21 cellular contexts compared by ENCODE assay signal in genomic region chr16:89119161-89119621, GRCh38. TPM values are rescaled to one million over a fixed set of nuclear protein-coding genes. Genes with fewer than 3 reads are reported as not detected.
DNase-seq lines count a peak whose midpoint lies in the region; ATAC-seq, FAIRE-seq and TF ChIP-seq lines count a peak whose summit lies in the region.
"Had no signal": no experiment of that assay in that cellular context is flagged by ENCODE, and none has a peak within 500 bp of the region (broad histone marks: within the 10 kb centered on the region; RNA-seq: fewer than 3 reads in every experiment).

No MANE protein-coding gene starts in this region.

- H3K9me3 ChIP-seq in HEK293 (ENCODE audit: control insufficient read depth, insufficient read depth, low read depth, low read length) = no peaks in the 10 kb centered on the region
- H3K9me3 ChIP-seq in neuronal stem cell (replicated peaks in 1 of 2; ENCODE audit: control insufficient read depth in 2 of 2, insufficient read depth in 1 of 2, low read depth in 1 of 2, low read length in 2 of 2) = peaks cover 0 to 4% of the 10 kb centered on the region in 2 donors
- H3K9me3 ChIP-seq: upper lobe of left lung had no signal

- H3K14ac ChIP-seq in neuronal stem cell (ENCODE audit: low read length) = no peak overlapping the region

- no peak overlapping the region for H2AFZ ChIP-seq in neuronal stem cell (ENCODE audit: low read length)

- peaks cover 6% of the 10 kb centered on the region for H3K79me1 ChIP-seq in neuronal stem cell (ENCODE audit: low read depth, low read length)

- no peak overlapping the region for H2BK5ac ChIP-seq in neuronal stem cell (ENCODE audit: low read length)

- H2BK120ac ChIP-seq in neuronal stem cell (ENCODE audit: low read depth, low read length) = no peak overlapping the region

- CTCF ChIA-PET in HEK293 (lab: Yijun Ruan, JAX) = no interaction called here

- H3K27ac Mint-ChIP-seq in T-helper 2 cell treated with Interferon-gamma antibody and Interleukin-4, amounts not matched to agents 5 μg/mL and 100 μg/mL, for 36 hours = peak overlapping the region; percentile 65
- no peak overlapping the region for H3K27ac Mint-ChIP-seq in chondrocyte (ENCODE audit: unreplicated experiment)
- H3K27ac Mint-ChIP-seq: activated T-cell treated with anti-CD3 and anti-CD28 coated beads, Interleukin-2, amount 50 U/mL, for 72 hours; progenitor cell of endocrine pancreas; stimulated activated naive CD8-positive, alpha-beta T cell treated with anti-CD3 and anti-CD28 coated beads, Interleukin-15, Interleukin-2, amounts not matched to agents 100 ng/mL and 50 ng/mL, for 24 hours had no signal

- H3K36me3 Mint-ChIP-seq in T-helper 2 cell treated with Interferon-gamma antibody and Interleukin-4, amounts not matched to agents 5 μg/mL and 100 μg/mL, for 36 hours (ENCODE audit: low read depth) = peaks cover 49% of the 10 kb centered on the region
- H3K36me3 Mint-ChIP-seq in chondrocyte (ENCODE audit: low read depth) = peaks cover 36% of the 10 kb centered on the region

- no peak for TF ChIP-seq POLR2A in GM12892 (IDR thresholded peaks at IDR 0.05; ENCODE audit: low read depth, low read length)

- H3K4me3 ChIP-seq in HEK293 (ENCODE audit: low read depth, low read length) (no peak overlapping the region), neuronal stem cell (ENCODE audit: low read length in 2 of 2) (no peak overlapping the region)
- H3K4me3 ChIP-seq: upper lobe of left lung had no signal

- H3K27ac ChIP-seq in HEK293 (ENCODE audit: extremely low read depth, low read depth, low read length) (no peak overlapping the region), neuronal stem cell (replicated peaks; ENCODE audit: low read length) (no peak overlapping the region)
- H3K27ac ChIP-seq: upper lobe of left lung had no signal

- no peak overlapping the region for H3K23ac ChIP-seq in neuronal stem cell (ENCODE audit: low read depth, low read length, poor library complexity)

- no peak overlapping the region for H3K9ac ChIP-seq in neuronal stem cell (ENCODE audit: low read depth, low read length, poor library complexity)

- no peaks in the 10 kb centered on the region for H3K27me3 ChIP-seq in neuronal stem cell (ENCODE audit: control insufficient read depth in 3 of 3, insufficient read depth in 3 of 3, low read depth in 1 of 3, low read length in 3 of 3)
- H3K27me3 ChIP-seq: upper lobe of left lung had no signal

- H3K4me1 ChIP-seq in HEK293 (ENCODE audit: control insufficient read depth, insufficient read depth, low read length) (no peaks in the 10 kb centered on the region), neuronal stem cell (ENCODE audit: control insufficient read depth in 2 of 2, insufficient read depth in 1 of 2, low read depth in 1 of 2, low read length in 2 of 2) (peaks cover 6 to 10% of the 10 kb centered on the region in 2 donors)

- no CpG with 5 or more reads among the region's 24 CpGs for WGBS in neuronal stem cell (ENCODE audit: extremely low coverage in 2 of 2, insufficient read length in 2 of 2, insufficient replicate concordance in 1 of 2), 2 donors

- POLR2A ChIA-PET in HEK293 (lab: Yijun Ruan, JAX) = no interaction called here

- H3K4ac ChIP-seq in neuronal stem cell (ENCODE audit: low read length) = no peak overlapping the region

- TF ChIP-seq CTCF in HEK293 (tag by site-specific recombination; IDR thresholded peaks at IDR 0.05) (no peak), chondrocyte (IDR thresholded peaks at IDR 0.05) (no peak)

- H3K4me3 Mint-ChIP-seq in T-helper 2 cell treated with Interferon-gamma antibody and Interleukin-4, amounts not matched to agents 5 μg/mL and 100 μg/mL, for 36 hours = no peak overlapping the region
- no peak overlapping the region for H3K4me3 Mint-ChIP-seq in chondrocyte (ENCODE audit: unreplicated experiment)
- H3K4me3 Mint-ChIP-seq: activated T-cell treated with anti-CD3 and anti-CD28 coated beads, Interleukin-2, amount 50 U/mL, for 72 hours; central memory CD8-positive, alpha-beta T cell; stimulated activated naive CD8-positive, alpha-beta T cell treated with anti-CD3 and anti-CD28 coated beads, Interleukin-15, Interleukin-2, amounts not matched to agents 100 ng/mL and 50 ng/mL, for 24 hours had no signal

- no peak overlapping the region for H3K4me2 ChIP-seq in neuronal stem cell (ENCODE audit: insufficient read depth, low read length, poor library complexity, severe bottlenecking)

- H2AK5ac ChIP-seq in neuronal stem cell (ENCODE audit: low read depth, low read length) = no peak overlapping the region

- ATAC-seq in HG03280 (IDR thresholded peaks at IDR 0.05; ENCODE audit: unreplicated experiment) = no peak
- ATAC-seq: activated T-cell treated with anti-CD3 and anti-CD28 coated beads, Interleukin-2, amount 50 U/mL, for 72 hours had no signal

- H2BK12ac ChIP-seq in neuronal stem cell (ENCODE audit: low read length) = no peak overlapping the region

- DNase-seq in T-helper 2 cell treated with Interferon-gamma antibody and Interleukin-4, amounts not matched to agents 5 μg/mL and 100 μg/mL, for 36 hours (ENCODE audit: low spot score) = no peak
- DNase-seq in T-helper 2 cell = no peak
- peak; percentile 71 for DNase-seq in chondrocyte (ENCODE audit: low spot score)
- DNase-seq in neuronal stem cell (ENCODE audit: low spot score) = no peak
- DNase-seq in DMS 273 treated with DMSO at 0.1 percent for 48 hours (lab: John Stamatoyannopoulos, UW) = no peak
- DNase-seq in GM12892 (ENCODE audit: insufficient read length) = no peak
- DNase-seq: activated CD4-positive, alpha-beta T cell treated with anti-CD3 and anti-CD28 coated beads, Interleukin-2, amount 50 U/mL, for 4 hours; activated T-cell treated with anti-CD3 and anti-CD28 coated beads, Interleukin-2, amount 50 U/mL, for 72 hours; hypothalamus; KG1; NCI-H1436; NCI-H446; stimulated activated CD4-positive, alpha-beta T cell treated with anti-CD3 and anti-CD28 coated beads, Interleukin-12 subunit alpha, Interleukin-12 subunit beta, amount 100 ng/mL, for 4 hours had no signal

- H4K91ac ChIP-seq in neuronal stem cell (ENCODE audit: low read depth, low read length, poor library complexity) = no peak overlapping the region

- H3K9me3 Mint-ChIP-seq in T-helper 2 cell treated with Interferon-gamma antibody and Interleukin-4, amounts not matched to agents 5 μg/mL and 100 μg/mL, for 36 hours = no peaks in the 10 kb centered on the region
- H3K9me3 Mint-ChIP-seq in chondrocyte (ENCODE audit: low read depth) = no peaks in the 10 kb centered on the region
- H3K9me3 Mint-ChIP-seq: activated T-cell treated with anti-CD3 and anti-CD28 coated beads, Interleukin-2, amount 50 U/mL, for 72 hours; central memory CD8-positive, alpha-beta T cell; stimulated activated naive CD8-positive, alpha-beta T cell treated with anti-CD3 and anti-CD28 coated beads, Interleukin-15, Interleukin-2, amounts not matched to agents 100 ng/mL and 50 ng/mL, for 24 hours had no signal

- H4K8ac ChIP-seq in neuronal stem cell (ENCODE audit: low read depth, low read length) = peak overlapping the region; percentile 82

- H2BK15ac ChIP-seq in neuronal stem cell (ENCODE audit: low read length) = no peak overlapping the region

- H3K36me3 ChIP-seq in HEK293 (ENCODE audit: control insufficient read depth in 2 of 2, insufficient read depth in 1 of 2, low read length in 2 of 2) (peaks cover 0 to 87% of the 10 kb centered on the region in 2 experiments; a peak in 1 of 3 replicates), neuronal stem cell (replicated peaks in 1 of 2; ENCODE audit: control insufficient read depth in 2 of 2, insufficient read depth in 2 of 2, low read length in 2 of 2) (peaks cover 39 to 70% of the 10 kb centered on the region in 2 donors)

- FAIRE-seq in GM12892 (lab: Jason Lieb, UNC) = no peak
- FAIRE-seq: A204.1 had no signal

- no peaks in the 10 kb centered on the region for H3K27me3 Mint-ChIP-seq in T-helper 2 cell treated with Interferon-gamma antibody and Interleukin-4, amounts not matched to agents 5 μg/mL and 100 μg/mL, for 36 hours (ENCODE audit: low read depth)
- no peaks in the 10 kb centered on the region for H3K27me3 Mint-ChIP-seq in chondrocyte (ENCODE audit: low read depth)
- H3K27me3 Mint-ChIP-seq: central memory CD8-positive, alpha-beta T cell; progenitor cell of endocrine pancreas; stimulated activated naive CD8-positive, alpha-beta T cell treated with anti-CD3 and anti-CD28 coated beads, Interleukin-15, Interleukin-2, amounts not matched to agents 100 ng/mL and 50 ng/mL, for 24 hours had no signal

- no peak overlapping the region for H3K18ac ChIP-seq in neuronal stem cell (ENCODE audit: low read length)

- peaks cover 23% of the 10 kb centered on the region for H3K4me1 Mint-ChIP-seq in T-helper 2 cell treated with Interferon-gamma antibody and Interleukin-4, amounts not matched to agents 5 μg/mL and 100 μg/mL, for 36 hours (ENCODE audit: low read depth)
- H3K4me1 Mint-ChIP-seq in chondrocyte (ENCODE audit: low read depth) = peaks cover 12% of the 10 kb centered on the region

TF ChIP-seq in HEK293, 187 proteins besides CTCF, POLR2A, EP300 and RAD21:
- TF ChIP-seq ZNF157 (tag by site-specific recombination; IDR thresholded peaks at IDR 0.05) = peak; percentile 78
- no peak for TF ChIP-seq ZNF133 (tag by site-specific recombination; IDR thresholded peaks at IDR 0.05)
- no peak for TF ChIP-seq ZNF404 (tag by site-specific recombination; IDR thresholded peaks at IDR 0.05)
TF ChIP-seq in HEK293: peak in this region for 1.

RNA-seq across cellular contexts. Expression of gene ACSF3, which starts 25.5 kb away (rescaled TPM):
- 19.5 to 24.4 TPM (median 20.8 TPM) in 3 replicates for total RNA-seq in chondrocyte
- 8.9 TPM for polyA plus RNA-seq in neuronal stem cell (2013, experiment 1 of 2)
- 9.7 TPM for polyA plus RNA-seq in neuronal stem cell (2013, experiment 2 of 2)
- 17.1 TPM for polyA plus RNA-seq in GM12892 (2012; ENCODE audit: missing spikeins)

RNA-seq across cellular contexts. Expression of gene CDH15, which starts 52.4 kb away (rescaled TPM):
- 0.20 to 0.23 TPM in 2 of 3 replicates, not detected in the other for total RNA-seq in chondrocyte
- polyA plus RNA-seq in neuronal stem cell (2013, experiment 1 of 2) = 0.03 TPM
- polyA plus RNA-seq in neuronal stem cell (2013, experiment 2 of 2) = 0.03 TPM
- polyA plus RNA-seq in GM12892 (2012; ENCODE audit: missing spikeins) = 0.40 TPM
- total RNA-seq: activated T-cell treated with anti-CD3 and anti-CD28 coated beads, Interleukin-2, amount 50 U/mL, for 72 hours; progenitor cell of endocrine pancreas; T-helper 2 cell treated with Interferon-gamma antibody and Interleukin-4, amounts not matched to agents 100 ng/mL and 5 ng/mL, for 36 hours had no signal
